Comparison of ENCODE assay signal across 19 cellular contexts in genomic region chr19:49790866-49791265, GRCh38. TPM values are rescaled to one million over a fixed set of nuclear protein-coding genes. Genes with fewer than 3 reads are reported as not detected.
A peak's percentile ranks its signal among the peaks of the same experiment; 100 is the strongest.
DNase-seq lines count a peak whose midpoint lies in the region; ATAC-seq, FAIRE-seq and TF ChIP-seq lines count a peak whose summit lies in the region.
"Had no signal": no experiment of that assay in that cellular context is flagged by ENCODE, and none has a peak within 500 bp of the region (broad histone marks: within the 10 kb centered on the region; RNA-seq: fewer than 3 reads in every experiment).

No MANE protein-coding gene starts in this region.

- no peak overlapping the region for H3K9ac ChIP-seq in IMR-90 (ENCODE audit: low read depth, low read length)

- no peak overlapping the region for H2AK9ac ChIP-seq in IMR-90 (replicated peaks; ENCODE audit: low read depth, low read length, poor library complexity)

- no peak overlapping the region for H3K23ac ChIP-seq in IMR-90 (ENCODE audit: low read depth, low read length)

- no peak overlapping the region for H2AFZ ChIP-seq in IMR-90 (replicated peaks; ENCODE audit: low read length, poor library complexity)
- H2AFZ ChIP-seq: GM23338 had no signal

- no peak overlapping the region for H2BK15ac ChIP-seq in IMR-90 (ENCODE audit: low read depth, low read length)

- TF ChIP-seq RAD21 in IMR-90 (IDR thresholded peaks at IDR 0.05; ENCODE audit: low read length) = no peak

- H3K14ac ChIP-seq in IMR-90 (replicated peaks; ENCODE audit: low read depth, low read length) = no peak overlapping the region

- H3K18ac ChIP-seq in IMR-90 (ENCODE audit: low read depth, low read length) = no peak overlapping the region

- H2BK120ac ChIP-seq in IMR-90 (ENCODE audit: low read depth, low read length) = no peak overlapping the region

- FAIRE-seq in GM19239 (lab: Jason Lieb, UNC) = no peak
- FAIRE-seq: GM18507, islet of Langerhans had no signal

- intact Hi-C loops in IMR-90 (cut with micrococcal nuclease) (no loop called here), testis (cut with DNase I; ENCODE audit: low total_unique reads) (no loop called here)

- TF ChIP-seq POLR2A in IMR-90 (IDR thresholded peaks at IDR 0.05; ENCODE audit: low read depth, low read length) (no peak), testis (IDR thresholded peaks at IDR 0.05) (no peak)

- dilution Hi-C loops in IMR-90 (cut with HindIII; ENCODE audit: low sequenced_read_pairs, unreplicated experiment) = no loop called here

- H3K9me3 ChIP-seq in IMR-90 (ENCODE audit: control insufficient read depth, insufficient read depth, low read length) (no peaks in the 10 kb centered on the region), testis (no peaks in the 10 kb centered on the region)

- no peak overlapping the region for H2BK5ac ChIP-seq in IMR-90 (ENCODE audit: low read depth, low read length, poor library complexity, severe bottlenecking)

- BruUV-seq in IMR-90 (replicated peaks; lab: Mats Ljungman, UMichigan) = no TSS peak

- H3K9me1 ChIP-seq in IMR-90 (ENCODE audit: insufficient read depth, low read length) = peaks cover 7% of the 10 kb centered on the region; the same call in 1 of the 2 replicates

- H3K4ac ChIP-seq in IMR-90 (ENCODE audit: low read depth, low read length) = no peak overlapping the region

- CTCF ChIA-PET in IMR-90 (lab: Yijun Ruan, JAX) = interaction anchor here (0.6 kb wide), 1 partner anchor 228 kb away, joined by 5 read pairs; no protein-coding TSS in a partner anchor

- H3K79me1 ChIP-seq in IMR-90 (ENCODE audit: low read depth in 1 of 2, low read length in 2 of 2) = peaks cover 13 to 50% of the 10 kb centered on the region in 2 experiments

- WGBS in IMR-90 (ENCODE audit: extremely low coverage in 2 of 2, insufficient read length in 1 of 2), 2 experiments = 80% methylated on average over 5 of the region's 9 CpGs; no CpG with 5 or more reads in 1 of the 2 experiments
- WGBS in testis, 2 donors = 19 to 35% methylated on average over 9 of the region's 9 CpGs

- H4K20me1 ChIP-seq in IMR-90 (ENCODE audit: insufficient read depth, low read length) = peaks cover 31% of the 10 kb centered on the region

- no peak overlapping the region for H4K91ac ChIP-seq in IMR-90 (ENCODE audit: insufficient read depth, low read depth, low read length)

- no peak overlapping the region for H2AK5ac ChIP-seq in IMR-90 (ENCODE audit: low read depth, low read length)

- no peak overlapping the region for H3K27ac ChIP-seq in IMR-90 (ENCODE audit: insufficient read depth, low read length)
- H3K27ac ChIP-seq in testis = peak overlapping the region; percentile 76 to 91

- in situ Hi-C loops in IMR-90 (cut with MboI; ENCODE audit: low sequenced_read_pairs) = no loop called here

- POLR2A ChIA-PET in IMR-90 (lab: Charles Lee; ENCODE audit: unreplicated experiment) = no interaction called here

- H3K36me3 ChIP-seq in IMR-90 (ENCODE audit: control insufficient read depth, insufficient read depth, low read length) (peaks cover 55% of the 10 kb centered on the region), testis (ENCODE audit: low read depth, missing control alignments) (no peaks in the 10 kb centered on the region)

- H3K4me1 ChIP-seq in IMR-90 (ENCODE audit: control insufficient read depth, insufficient read depth, low read length) = peaks cover 7% of the 10 kb centered on the region
- peaks cover 50% of the 10 kb centered on the region for H3K4me1 ChIP-seq in testis

- peak; percentile 11 for DNase-seq in IMR-90
- peak; percentile 59 for DNase-seq in cerebellum (ENCODE audit: low spot score)
- DNase-seq in left lobe of liver (ENCODE audit: low spot score) = no peak
- peak; percentile 94 for DNase-seq in testis
- no peak for DNase-seq in glomerular visceral epithelial cell (ENCODE audit: extremely low spot score)
- DNase-seq in NCI-H526 treated with DMSO at 0.1 percent for 48 hours (lab: John Stamatoyannopoulos, UW) = no peak
- no peak for DNase-seq in GM19239 (ENCODE audit: insufficient read length, low spot score)
- DNase-seq: activated T-cell treated with anti-CD3 and anti-CD28 coated beads, Interleukin-2, amount 50 U/mL, for 4 hours; CD4-positive, alpha-beta T cell; dermis blood vessel endothelial cell; KBM-7; NCI-H446; stimulated activated naive CD4-positive, alpha-beta T cell; T-helper 1 cell had no signal

- TF ChIP-seq CTCF in IMR-90 (conservative IDR thresholded peaks at IDR 0.05; ENCODE audit: low read depth, low read length) = no peak
- TF ChIP-seq CTCF in testis (IDR thresholded peaks at IDR 0.05) = no peak

- no peak overlapping the region for H4K8ac ChIP-seq in IMR-90 (ENCODE audit: low read depth in 2 of 2, low read length in 2 of 2)

- H3K27me3 ChIP-seq in IMR-90 (ENCODE audit: control insufficient read depth, insufficient read depth, low read length) (no peaks in the 10 kb centered on the region), testis (no peaks in the 10 kb centered on the region)

- H2BK20ac ChIP-seq in IMR-90 (ENCODE audit: low read depth, low read length) = no peak overlapping the region

- H3K56ac ChIP-seq in IMR-90 (ENCODE audit: extremely low read depth, insufficient read depth, low read length) = no peak overlapping the region

- H4K5ac ChIP-seq in IMR-90 (ENCODE audit: low read depth, low read length) = no peak overlapping the region

- H3K4me2 ChIP-seq in IMR-90 (ENCODE audit: low read depth, low read length) = no peak overlapping the region
- H3K4me2 ChIP-seq: GM23338 had no signal

- ATAC-seq in IMR-90 (ENCODE audit: low read depth) (peak; percentile 64), left lobe of liver (peak; percentile 53), GM21515 (IDR thresholded peaks at IDR 0.05; ENCODE audit: unreplicated experiment) (no peak)
- ATAC-seq: activated T-cell treated with anti-CD3 and anti-CD28 coated beads, Interleukin-2, amount 50 U/mL, for 4 hours; GM23338 had no signal

- H3K4me3 ChIP-seq in IMR-90 (ENCODE audit: insufficient read depth, low read depth, low read length) (no peak overlapping the region), testis (no peak overlapping the region)
- H3K4me3 ChIP-seq: GM23338 had no signal

TF ChIP-seq in IMR-90, 13 proteins besides CTCF, POLR2A, EP300 and RAD21:
- TF ChIP-seq SMC3 (IDR thresholded peaks at IDR 0.05; ENCODE audit: low read depth, low read length) = no peak
- TF ChIP-seq RFX5 (IDR thresholded peaks at IDR 0.05; ENCODE audit: low read depth, low read length) = no peak
- no peak for TF ChIP-seq BHLHE40 (IDR thresholded peaks at IDR 0.05; ENCODE audit: low read depth, low read length)
- TF ChIP-seq CHD1 (IDR thresholded peaks at IDR 0.05; ENCODE audit: low read depth, low read length) = no peak
- TF ChIP-seq RCOR1 (IDR thresholded peaks at IDR 0.05; ENCODE audit: insufficient replicate concordance, low read length) = no peak
- no peak for TF ChIP-seq MAZ (IDR thresholded peaks at IDR 0.05; ENCODE audit: borderline replicate concordance, low read depth, low read length)
- no peak for TF ChIP-seq NFE2L2 (IDR thresholded peaks at IDR 0.05; ENCODE audit: low read depth, low read length)
- TF ChIP-seq CEBPB (IDR thresholded peaks at IDR 0.05; ENCODE audit: low read depth, low read length) = no peak
- TF ChIP-seq MAFK (IDR thresholded peaks at IDR 0.05; ENCODE audit: low read depth, low read length) = no peak
- TF ChIP-seq FOS (IDR thresholded peaks at IDR 0.05; ENCODE audit: low read depth, low read length) = no peak

RNA-seq across cellular contexts. Expression of gene FUZ, which starts 22.2 kb away (rescaled TPM):
- total RNA-seq in IMR-90 (2012; rRNA removed) (10.6 and 14.3 TPM in 2 replicates), cerebellum (15.3 TPM), left lobe of liver (9.3 TPM), testis (100 to 1,000 TPM in 1 of 2 donors, 10 to 100 TPM in 1; 56.0 to 101 TPM)
- polyA plus RNA-seq in IMR-90 (2012; rRNA removed) (10.4 and 12.1 TPM in 2 replicates), testis (ENCODE audit: insufficient read depth, low read depth, low replicate concordance) (98.0 TPM)
- polyA plus RNA-seq in IMR-90 (2012; cell fraction: cytosol; rRNA removed) = 10.7 and 16.6 TPM in 2 replicates
- polyA plus RNA-seq in IMR-90 (2012; cell fraction: nucleus; rRNA removed; ENCODE audit: low replicate concordance) = 10.5 and 24.4 TPM in 2 replicates

RNA-seq across cellular contexts. Expression of gene AP2A1, which starts 24.1 kb away (rescaled TPM):
- total RNA-seq in IMR-90 (2012; rRNA removed) (40.7 and 41.4 TPM in 2 replicates), cerebellum (45.5 TPM), left lobe of liver (52.9 TPM), testis (100 to 1,000 TPM; 301 to 358 TPM)
- polyA plus RNA-seq in IMR-90 (2012; rRNA removed) (122 and 136 TPM in 2 replicates), testis (ENCODE audit: insufficient read depth, low read depth, low replicate concordance) (226 TPM)
- 130 and 154 TPM in 2 replicates for polyA plus RNA-seq in IMR-90 (2012; cell fraction: cytosol; rRNA removed)
- 115 and 277 TPM in 2 replicates for polyA plus RNA-seq in IMR-90 (2012; cell fraction: nucleus; rRNA removed; ENCODE audit: low replicate concordance)

RNA-seq across cellular contexts. Expression of gene MED25, which starts 27.2 kb away (rescaled TPM):
- total RNA-seq in IMR-90 (2012; rRNA removed) (4.7 and 5.3 TPM in 2 replicates), cerebellum (21.6 TPM), left lobe of liver (16.5 TPM), testis (100 to 1,000 TPM; 244 to 246 TPM)
- polyA plus RNA-seq in IMR-90 (2012; rRNA removed) (37.0 and 38.5 TPM in 2 replicates), testis (ENCODE audit: insufficient read depth, low read depth, low replicate concordance) (156 TPM)
- 20.7 and 33.0 TPM in 2 replicates for polyA plus RNA-seq in IMR-90 (2012; cell fraction: cytosol; rRNA removed)
- polyA plus RNA-seq in IMR-90 (2012; cell fraction: nucleus; rRNA removed; ENCODE audit: low replicate concordance) = 77.0 and 95.3 TPM in 2 replicates

RNA-seq across cellular contexts. Expression of gene TSKS, which starts 27.8 kb away (rescaled TPM):
- total RNA-seq in IMR-90 (2012; rRNA removed) = not detected in 2 replicates
- 0.10 TPM in 1 of 2 replicates, not detected in the other for polyA plus RNA-seq in IMR-90 (2012; rRNA removed)
- polyA plus RNA-seq in IMR-90 (2012; cell fraction: cytosol; rRNA removed) = 0.04 TPM in 1 of 2 replicates, not detected in the other
- 0.07 and 0.18 TPM in 2 replicates for polyA plus RNA-seq in IMR-90 (2012; cell fraction: nucleus; rRNA removed; ENCODE audit: low replicate concordance)
- total RNA-seq in cerebellum = not detected
- total RNA-seq in left lobe of liver = 0.30 TPM
- 100 to 1,000 TPM in 1 of 2 donors, 10 to 100 TPM in 1; 65.3 to 101 TPM for total RNA-seq in testis
- polyA plus RNA-seq in testis (ENCODE audit: insufficient read depth, low read depth, low replicate concordance) = 137 TPM
- total RNA-seq: fibroblast of lung, GM23338 had no signal
- polyA plus RNA-seq: fibroblast of lung had no signal

Comparison
In these comparisons a context has a peak if more than half of its experiments do, and no peak if none do; other contexts are left out.
1. DNase-seq: peak in IMR-90 (single experiment), cerebellum (single experiment) and testis (single experiment); none in left lobe of liver (single experiment), glomerular visceral epithelial cell (single experiment), NCI-H526 treated with DMSO at 0.1 percent for 48 hours (single experiment) and GM19239 (single experiment).
2. RNA of gene MED25, which starts 27.2 kb away (total RNA-seq): 244 to 246 TPM in testis; 21.6 TPM in cerebellum (single experiment), 16.5 TPM in left lobe of liver (single experiment) and 4.7 to 5.3 TPM in IMR-90; every median in the first group is over 10 times any median in the second.